9 cellular contexts compared by ENCODE assay signal in the genomic region with DNA sequence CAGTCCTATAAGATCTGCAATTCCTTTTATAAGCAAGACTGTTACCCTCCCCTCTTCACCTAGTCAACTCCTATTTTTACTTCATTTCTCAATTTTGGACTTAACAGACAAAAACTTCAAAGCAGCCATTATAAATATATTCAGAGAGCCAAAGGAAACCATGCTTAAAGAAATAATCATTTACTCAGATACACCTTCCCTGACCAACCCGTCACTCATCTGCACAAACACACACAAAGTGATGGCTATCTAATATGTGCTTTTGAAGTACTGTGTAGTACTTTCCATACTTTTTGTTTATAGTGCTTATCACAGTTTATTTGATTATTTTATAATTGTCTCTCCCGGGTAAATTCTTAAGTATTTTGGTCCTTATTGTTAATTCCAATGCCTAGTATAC.
"Had no signal": no experiment of that assay in that cellular context is flagged by ENCODE, and none has a peak within 500 bp of the region (broad histone marks: within the 10 kb centered on the region; RNA-seq: fewer than 3 reads in every experiment).

No MANE protein-coding gene starts in this region.

- H3K4me3 ChIP-seq: GM23338 had no signal

- ATAC-seq: GM23338, HepG2 had no signal

- DNase-seq: H9, HCEC 1CT, KBM-7 had no signal

- H3K4me1 Mint-ChIP-seq: GM23338, H9 had no signal

- FAIRE-seq: H1, H54, HepG2 had no signal

- H3K4me3 Mint-ChIP-seq: GM23338, H9, HFFc6 had no signal

- H3K27ac Mint-ChIP-seq: GM23338, H9, HFFc6 had no signal

- H3K4me2 ChIP-seq: GM23338 had no signal

- H3K27ac ChIP-seq: HL-60 had no signal

- H2AFZ ChIP-seq: GM23338 had no signal
